1 cellular context compared by ENCODE assay signal in genomic region chr17:32886951-32887350, GRCh38. TPM values are rescaled to one million over a fixed set of nuclear protein-coding genes. Genes with fewer than 3 reads are reported as not detected.
"Had no signal": no experiment of that assay in that cellular context is flagged by ENCODE, and none has a peak within 500 bp of the region (broad histone marks: within the 10 kb centered on the region; RNA-seq: fewer than 3 reads in every experiment).

No MANE protein-coding gene starts in this region.

RNA-seq across cellular contexts. Expression of gene TMEM98, which starts 41.0 kb away (rescaled TPM):
- polyA plus RNA-seq: naive thymus-derived CD4-positive, alpha-beta T cell had no signal
